In genomic region chr7:2761801-2762497, GRCh38 we compare ENCODE assay signal across 15 cellular contexts.
A peak's percentile ranks its signal among the peaks of the same experiment; 100 is the strongest.
DNase-seq lines count a peak whose midpoint lies in the region; ATAC-seq and TF ChIP-seq lines count a peak whose summit lies in the region.
"Had no signal": no experiment of that assay in that cellular context is flagged by ENCODE, and none has a peak within 500 bp of the region (broad histone marks: within the 10 kb centered on the region; RNA-seq: fewer than 3 reads in every experiment).

No MANE protein-coding gene starts in this region.

- peaks cover 30% of the 10 kb centered on the region for H3K4me1 Mint-ChIP-seq in activated naive CD4-positive, alpha-beta T cell treated with anti-CD3 and anti-CD28 coated beads for 36 hours (ENCODE audit: low read depth)

- no peak overlapping the region for H2BK12ac ChIP-seq in neuronal stem cell (ENCODE audit: low read length)

- no peak overlapping the region for H2AFZ ChIP-seq in neuronal stem cell (ENCODE audit: low read length)

- peak overlapping the region; percentile 27 for H3K14ac ChIP-seq in neuronal stem cell (ENCODE audit: low read length)

- H3K27ac ChIP-seq in esophagus muscularis mucosa (replicated peaks in 1 of 4) (peak overlapping the region; percentile 57 to 89 (median 82)), neuronal stem cell (replicated peaks; ENCODE audit: low read length) (no peak overlapping the region), transverse colon (peak overlapping the region; percentile 84 to 88 (median 86))

- no peak overlapping the region for H3K9ac ChIP-seq in neuronal stem cell (ENCODE audit: low read depth, low read length, poor library complexity)
- H3K9ac ChIP-seq: SK-N-SH had no signal

- H3K36me3 ChIP-seq in esophagus muscularis mucosa (no peaks in the 10 kb centered on the region), neuronal stem cell (replicated peaks in 1 of 2; ENCODE audit: control insufficient read depth in 2 of 2, insufficient read depth in 2 of 2, low read length in 2 of 2) (peaks cover 0 to 17% of the 10 kb centered on the region in 2 donors), transverse colon (no peaks in the 10 kb centered on the region)
- H3K36me3 ChIP-seq: brain microvascular endothelial cell had no signal

- H3K4me1 ChIP-seq in esophagus muscularis mucosa = peaks cover 55 to 75% (median 69%) of the 10 kb centered on the region in 4 donors
- H3K4me1 ChIP-seq in neuronal stem cell (ENCODE audit: control insufficient read depth in 2 of 2, insufficient read depth in 1 of 2, low read depth in 1 of 2, low read length in 2 of 2) = peaks cover 15 to 16% of the 10 kb centered on the region in 2 donors
- H3K4me1 ChIP-seq in transverse colon = peaks cover 37 to 65% (median 43%) of the 10 kb centered on the region in 4 donors

- TF ChIP-seq CTCF in esophagus muscularis mucosa (IDR thresholded peaks at IDR 0.05) (no peak), transverse colon (IDR thresholded peaks at IDR 0.05) (no peak)

- no peak for DNase-seq in activated naive CD4-positive, alpha-beta T cell treated with anti-CD3 and anti-CD28 coated beads for 36 hours
- no peak for DNase-seq in activated naive CD4-positive, alpha-beta T cell treated with Interleukin-2 at 50 U/mL for 16 hours
- DNase-seq in esophagus muscularis mucosa (ENCODE audit: extremely low spot score) = no peak
- no peak for DNase-seq in neuronal stem cell (ENCODE audit: low spot score)
- no peak for DNase-seq in transverse colon
- no peak for DNase-seq in Kasumi-1 (lab: John Stamatoyannopoulos, UW)
- DNase-seq in NK-92 (lab: John Stamatoyannopoulos, UW; ENCODE audit: unreplicated experiment) = no peak
- DNase-seq: activated T-cell treated with anti-CD3 and anti-CD28 coated beads, Interleukin-2, amount 50 U/mL, for 24 hours; brain microvascular endothelial cell; DMS 273 treated with DMSO at 0.1 percent for 48 hours; stimulated activated naive CD4-positive, alpha-beta T cell had no signal

- no peak overlapping the region for H2AK5ac ChIP-seq in neuronal stem cell (ENCODE audit: low read depth, low read length)

- H4K8ac ChIP-seq in neuronal stem cell (ENCODE audit: low read depth, low read length) = no peak overlapping the region

- no peak overlapping the region for H3K4me3 Mint-ChIP-seq in activated naive CD4-positive, alpha-beta T cell treated with anti-CD3 and anti-CD28 coated beads for 36 hours
- H3K4me3 Mint-ChIP-seq: activated T-cell treated with anti-CD3 and anti-CD28 coated beads, Interleukin-2, amount 50 U/mL, for 24 hours had no signal

- H3K4ac ChIP-seq in neuronal stem cell (ENCODE audit: low read length) = no peak overlapping the region

- CTCF ChIA-PET in activated naive CD4-positive, alpha-beta T cell treated with anti-CD3 and anti-CD28 coated beads for 36 hours (lab: Charles Lee) = interaction anchor here (1.3 kb wide), 2 partner anchors 43 to 52 kb away, joined by 3 read pairs; no protein-coding TSS in a partner anchor

- peak overlapping the region; percentile 21 for H3K23ac ChIP-seq in neuronal stem cell (ENCODE audit: low read depth, low read length, poor library complexity)

- peak overlapping the region; percentile 35 for H3K27ac Mint-ChIP-seq in activated naive CD4-positive, alpha-beta T cell treated with anti-CD3 and anti-CD28 coated beads for 36 hours
- H3K27ac Mint-ChIP-seq: activated T-cell treated with anti-CD3 and anti-CD28 coated beads, Interleukin-2, amount 50 U/mL, for 24 hours had no signal

- H3K27me3 Mint-ChIP-seq in activated naive CD4-positive, alpha-beta T cell treated with anti-CD3 and anti-CD28 coated beads for 36 hours (ENCODE audit: low read depth) = no peaks in the 10 kb centered on the region
- H3K27me3 Mint-ChIP-seq: activated T-cell treated with anti-CD3 and anti-CD28 coated beads, Interleukin-2, amount 50 U/mL, for 24 hours had no signal

- 93% methylated on average over 20 of the region's 29 CpGs for WGBS in esophagus muscularis mucosa
- WGBS in neuronal stem cell (ENCODE audit: extremely low coverage in 2 of 2, insufficient read length in 2 of 2, insufficient replicate concordance in 1 of 2), 2 donors = no CpG with 5 or more reads among the region's 29 CpGs
- WGBS in transverse colon (ENCODE audit: low coverage in 1 of 2), 2 donors = 86 to 96% methylated on average over 12 to 29 of the region's 29 CpGs

- no peak overlapping the region for H3K18ac ChIP-seq in neuronal stem cell (ENCODE audit: low read length)

- no peaks in the 10 kb centered on the region for H3K27me3 ChIP-seq in esophagus muscularis mucosa
- H3K27me3 ChIP-seq in neuronal stem cell (ENCODE audit: control insufficient read depth in 3 of 3, insufficient read depth in 3 of 3, low read depth in 1 of 3, low read length in 3 of 3) = no peaks in the 10 kb centered on the region
- no peaks in the 10 kb centered on the region for H3K27me3 ChIP-seq in transverse colon
- H3K27me3 ChIP-seq: brain microvascular endothelial cell had no signal

- H3K4me3 ChIP-seq in esophagus muscularis mucosa (peak overlapping the region in 1 of 4 donors; percentile 31), neuronal stem cell (ENCODE audit: low read length in 2 of 2) (no peak overlapping the region), transverse colon (no peak overlapping the region)
- H3K4me3 ChIP-seq: A549 had no signal

- no peak overlapping the region for H2BK120ac ChIP-seq in neuronal stem cell (ENCODE audit: low read depth, low read length)

- no peak overlapping the region for H2BK5ac ChIP-seq in neuronal stem cell (ENCODE audit: low read length)

- intact Hi-C loops in activated naive CD4-positive, alpha-beta T cell treated with anti-CD3 and anti-CD28 coated beads for 36 hours (cut with micrococcal nuclease) = no loop called here
- intact Hi-C loops in esophagus muscularis mucosa (cut with DNase I) = no loop called here
- intact Hi-C loops in transverse colon (cut with DNase I; ENCODE audit: low total_unique reads) = no loop called here

- H2BK15ac ChIP-seq in neuronal stem cell (ENCODE audit: low read length) = no peak overlapping the region

- TF ChIP-seq EP300 in esophagus muscularis mucosa (IDR thresholded peaks at IDR 0.05) (no peak), transverse colon (IDR thresholded peaks at IDR 0.05; ENCODE audit: low read depth) (no peak)

- TF ChIP-seq POLR2A in esophagus muscularis mucosa (IDR thresholded peaks at IDR 0.05; ENCODE audit: low read depth) (no peak), transverse colon (IDR thresholded peaks at IDR 0.05) (no peak)

- no peaks in the 10 kb centered on the region for H3K9me3 Mint-ChIP-seq in activated naive CD4-positive, alpha-beta T cell treated with anti-CD3 and anti-CD28 coated beads for 36 hours

- peaks cover 6% of the 10 kb centered on the region for H3K79me1 ChIP-seq in neuronal stem cell (ENCODE audit: low read depth, low read length)

- in situ Hi-C loops in transverse colon (cut with MboI; ENCODE audit: low pct_ligation_motif_present in 1 of 4, low pct_unique_long_range_greater_than_20kb in 1 of 4, low sequenced_read_pairs in 3 of 4) = no loop called here

- H3K9me3 ChIP-seq in esophagus muscularis mucosa (no peaks in the 10 kb centered on the region), neuronal stem cell (replicated peaks in 1 of 2; ENCODE audit: control insufficient read depth in 2 of 2, insufficient read depth in 1 of 2, low read depth in 1 of 2, low read length in 2 of 2) (no peaks in the 10 kb centered on the region), transverse colon (no peaks in the 10 kb centered on the region)
- H3K9me3 ChIP-seq: A549, SK-N-SH had no signal

- ATAC-seq in GM18858 (IDR thresholded peaks at IDR 0.05; ENCODE audit: unreplicated experiment) = no peak
- ATAC-seq: A549; activated CD4-positive, CD25-positive, alpha-beta regulatory T cell treated with anti-CD3 and anti-CD28 coated beads, Interleukin-2, amount 50 U/mL, for 24 hours had no signal

- H4K91ac ChIP-seq in neuronal stem cell (ENCODE audit: low read depth, low read length, poor library complexity) = no peak overlapping the region

- H3K36me3 Mint-ChIP-seq in activated naive CD4-positive, alpha-beta T cell treated with anti-CD3 and anti-CD28 coated beads for 36 hours (ENCODE audit: low read depth) = peaks cover 4% of the 10 kb centered on the region

- H3K4me2 ChIP-seq in neuronal stem cell (ENCODE audit: insufficient read depth, low read length, poor library complexity, severe bottlenecking) = no peak overlapping the region
